8 cellular contexts compared by ENCODE assay signal in genomic region chr20:50837532-50838321, GRCh38. TPM values are rescaled to one million over a fixed set of nuclear protein-coding genes. Genes with fewer than 3 reads are reported as not detected.
DNase-seq lines count a peak whose midpoint lies in the region; ATAC-seq and TF ChIP-seq lines count a peak whose summit lies in the region.

No MANE protein-coding gene starts in this region.

- H3K27ac ChIP-seq in hepatocyte (peak overlapping the region; percentile 80), thyroid gland (no peak overlapping the region)

- H3K4me3 Mint-ChIP-seq in activated B cell treated with CpG ODN at 0.5 μM for 24 hours = peak overlapping the region; percentile 53

- peak overlapping the region; percentile 85 for H3K27ac Mint-ChIP-seq in activated B cell treated with CpG ODN at 0.5 μM for 24 hours

- no peaks in the 10 kb centered on the region for H3K27me3 Mint-ChIP-seq in activated B cell treated with CpG ODN at 0.5 μM for 24 hours

- H3K79me2 ChIP-seq in hepatocyte = no peaks in the 10 kb centered on the region

- POLR2A ChIA-PET in activated B cell treated with CpG ODN at 0.5 μM for 24 hours (lab: Charles Lee) = interaction anchor here (0.6 to 2.2 kb wide), 6 partner anchors 15 to 92 kb away, joined by 5 to 13 read pairs (median 8); partner anchors contain the start of gene BCAS4

- H3K36me3 ChIP-seq in hepatocyte (replicated peaks; ENCODE audit: insufficient read depth, low read depth) (no peaks in the 10 kb centered on the region), thyroid gland (no peaks in the 10 kb centered on the region)

- peaks cover 26% of the 10 kb centered on the region for H3K4me1 Mint-ChIP-seq in activated B cell treated with CpG ODN at 0.5 μM for 24 hours

- TF ChIP-seq POLR2A in thyroid gland (IDR thresholded peaks at IDR 0.05) = no peak

- no peak overlapping the region for H2AFZ ChIP-seq in hepatocyte

- 34% methylated on average over 20 of the region's 22 CpGs for WGBS in hepatocyte (ENCODE audit: low lambda C conversion rate, missing lambda C conversion rate)
- WGBS in thyroid gland, 2 donors = 87 to 90% methylated on average over 22 of the region's 22 CpGs

- H3K9me3 Mint-ChIP-seq in activated B cell treated with CpG ODN at 0.5 μM for 24 hours = no peaks in the 10 kb centered on the region

- H3K4me3 ChIP-seq in hepatocyte (no peak overlapping the region), thyroid gland (replicated peaks in 1 of 3) (no peak overlapping the region)

- CTCF ChIA-PET in activated B cell treated with CpG ODN at 0.5 μM for 24 hours (lab: Charles Lee) = interaction anchor here (0.6 to 1.8 kb wide), 3 partner anchors 18 to 89 kb away, joined by 3 to 5 read pairs (median 3); no protein-coding TSS in a partner anchor

- peak; percentile 42 for DNase-seq in GM10266 (ENCODE audit: extremely low spot score)
- DNase-seq in activated B cell treated with CpG ODN at 0.5 μM for 24 hours = no peak
- peak; percentile 75 for DNase-seq in hepatocyte (ENCODE audit: low spot score)
- no peak for DNase-seq in NCI-H82 (lab: John Stamatoyannopoulos, UW)
- DNase-seq in NCI-H187 treated with DMSO at 0.1 percent for 48 hours (lab: John Stamatoyannopoulos, UW) = no peak
- no peak for DNase-seq in thyroid gland
- no peak for DNase-seq in cortex of kidney (lab: John Stamatoyannopoulos, UW)

- intact Hi-C loops in activated B cell treated with CpG ODN at 0.5 μM for 24 hours (cut with micrococcal nuclease) (loop anchor here (1.0 kb wide), 1 partner anchor 16 kb away; no protein-coding TSS in a partner anchor), thyroid gland (cut with DNase I) (no loop called here)

- H4K20me1 ChIP-seq in hepatocyte (ENCODE audit: insufficient read depth, poor library complexity, severe bottlenecking) = no peaks in the 10 kb centered on the region

- no peaks in the 10 kb centered on the region for H3K9me2 ChIP-seq in hepatocyte (replicated peaks; ENCODE audit: insufficient read depth)

- H3K4me1 ChIP-seq in hepatocyte (ENCODE audit: insufficient read depth) (peaks cover 3% of the 10 kb centered on the region), thyroid gland (no peaks in the 10 kb centered on the region)

- H3K36me3 Mint-ChIP-seq in activated B cell treated with CpG ODN at 0.5 μM for 24 hours (ENCODE audit: low read depth) = peaks cover 70% of the 10 kb centered on the region

- H3K4me2 ChIP-seq in hepatocyte = no peak overlapping the region

- H3K27me3 ChIP-seq in hepatocyte = no peaks in the 10 kb centered on the region
- H3K27me3 ChIP-seq in thyroid gland = no peaks in the 10 kb centered on the region

- ATAC-seq in HG02763 (IDR thresholded peaks at IDR 0.05; ENCODE audit: unreplicated experiment) (peak; percentile 79), activated B cell treated with CpG ODN at 0.5 μM for 24 hours (ENCODE audit: low read depth) (peak; percentile 86)

- no peaks in the 10 kb centered on the region for H3K9me3 ChIP-seq in hepatocyte (ENCODE audit: low read depth)
- H3K9me3 ChIP-seq in thyroid gland = no peaks in the 10 kb centered on the region

- TF ChIP-seq CTCF in GM10266 (IDR thresholded peaks at IDR 0.05; ENCODE audit: control insufficient read depth, insufficient read depth, low read depth, missing control alignments) (no peak), activated B cell treated with CpG ODN at 0.5 μM for 24 hours (IDR thresholded peaks at IDR 0.05) (no peak), hepatocyte (IDR thresholded peaks at IDR 0.05; ENCODE audit: poor library complexity) (no peak), thyroid gland (IDR thresholded peaks at IDR 0.05) (no peak)

RNA-seq across cellular contexts. Expression of gene BCAS4, which starts 42.9 kb away (rescaled TPM):
- total RNA-seq in activated B cell treated with CpG ODN at 0.5 μM for 24 hours = 43.2 and 46.7 TPM in 2 replicates
- total RNA-seq in hepatocyte = 5.6 and 12.5 TPM in 2 replicates
- polyA plus RNA-seq in hepatocyte = 18.0 and 21.6 TPM in 2 replicates
- 10 to 100 TPM in 3 of 4 donors, 1 to 10 TPM in 1; 6.6 to 15.7 (median 13.1) TPM for total RNA-seq in thyroid gland

Comparison
In these comparisons a context has a peak if more than half of its experiments do, and no peak if none do; other contexts are left out.
1. DNase-seq: peak in GM10266 (single experiment) and hepatocyte (single experiment); none in activated B cell treated with CpG ODN at 0.5 μM for 24 hours (single experiment), NCI-H82 (single experiment), NCI-H187 treated with DMSO at 0.1 percent for 48 hours (single experiment), thyroid gland (0 of 2) and cortex of kidney (single experiment).